In genomic region chr2:85324639-85325465, GRCh38 we compare ENCODE assay signal across 1 cellular context.
TF ChIP-seq lines count a peak whose summit lies in the region.

No MANE protein-coding gene starts in this region.

TF ChIP-seq in HepG2, 621 proteins besides CTCF, POLR2A, EP300 and RAD21 (continued from another document and continues in another):
- TF ChIP-seq, protein P1, sequence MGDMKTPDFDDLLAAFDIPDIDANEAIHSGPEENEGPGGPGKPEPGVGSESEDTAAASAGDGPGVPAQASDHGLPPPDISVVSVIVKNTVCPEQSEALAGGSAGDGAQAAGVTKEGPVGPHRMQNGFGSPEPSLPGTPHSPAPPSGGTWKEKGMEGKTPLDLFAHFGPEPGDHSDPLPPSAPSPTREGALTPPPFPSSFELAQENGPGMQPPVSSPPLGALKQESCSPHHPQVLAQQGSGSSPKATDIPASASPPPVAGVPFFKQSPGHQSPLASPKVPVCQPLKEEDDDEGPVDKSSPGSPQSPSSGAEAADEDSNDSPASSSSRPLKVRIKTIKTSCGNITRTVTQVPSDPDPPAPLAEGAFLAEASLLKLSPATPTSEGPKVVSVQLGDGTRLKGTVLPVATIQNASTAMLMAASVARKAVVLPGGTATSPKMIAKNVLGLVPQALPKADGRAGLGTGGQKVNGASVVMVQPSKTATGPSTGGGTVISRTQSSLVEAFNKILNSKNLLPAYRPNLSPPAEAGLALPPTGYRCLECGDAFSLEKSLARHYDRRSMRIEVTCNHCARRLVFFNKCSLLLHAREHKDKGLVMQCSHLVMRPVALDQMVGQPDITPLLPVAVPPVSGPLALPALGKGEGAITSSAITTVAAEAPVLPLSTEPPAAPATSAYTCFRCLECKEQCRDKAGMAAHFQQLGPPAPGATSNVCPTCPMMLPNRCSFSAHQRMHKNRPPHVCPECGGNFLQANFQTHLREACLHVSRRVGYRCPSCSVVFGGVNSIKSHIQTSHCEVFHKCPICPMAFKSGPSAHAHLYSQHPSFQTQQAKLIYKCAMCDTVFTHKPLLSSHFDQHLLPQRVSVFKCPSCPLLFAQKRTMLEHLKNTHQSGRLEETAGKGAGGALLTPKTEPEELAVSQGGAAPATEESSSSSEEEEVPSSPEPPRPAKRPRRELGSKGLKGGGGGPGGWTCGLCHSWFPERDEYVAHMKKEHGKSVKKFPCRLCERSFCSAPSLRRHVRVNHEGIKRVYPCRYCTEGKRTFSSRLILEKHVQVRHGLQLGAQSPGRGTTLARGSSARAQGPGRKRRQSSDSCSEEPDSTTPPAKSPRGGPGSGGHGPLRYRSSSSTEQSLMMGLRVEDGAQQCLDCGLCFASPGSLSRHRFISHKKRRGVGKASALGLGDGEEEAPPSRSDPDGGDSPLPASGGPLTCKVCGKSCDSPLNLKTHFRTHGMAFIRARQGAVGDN (CRISPR knock-in tag; IDR thresholded peaks at IDR 0.05), result no peak; the same call in 1 of the 2 replicates
- peak; percentile 77; the same call in 1 of the 2 replicates for TF ChIP-seq SNAI1 (CRISPR knock-in tag; IDR thresholded peaks at IDR 0.05; ENCODE audit: borderline replicate concordance)
- TF ChIP-seq MLX (CRISPR knock-in tag; IDR thresholded peaks at IDR 0.05), result peak; percentile 77
- peak; percentile 52 for TF ChIP-seq TAF1 (CRISPR knock-in tag; IDR thresholded peaks at IDR 0.05)
- peak; percentile 32; the same call in 1 of the 2 replicates for TF ChIP-seq ZNF724P (CRISPR knock-in tag; IDR thresholded peaks at IDR 0.05; ENCODE audit: borderline replicate concordance)
- no peak for TF ChIP-seq ZNF276 (CRISPR knock-in tag; IDR thresholded peaks at IDR 0.05; ENCODE audit: low read depth)
- no peak for TF ChIP-seq ZFP82 (CRISPR knock-in tag; IDR thresholded peaks at IDR 0.05; ENCODE audit: borderline replicate concordance)
- TF ChIP-seq ZNF7 (CRISPR knock-in tag; IDR thresholded peaks at IDR 0.05), result no peak
- TF ChIP-seq KAT8 (CRISPR knock-in tag; IDR thresholded peaks at IDR 0.05), result peak; percentile 69; the same call in 1 of the 2 replicates
- no peak for TF ChIP-seq ZNF136 (CRISPR knock-in tag; IDR thresholded peaks at IDR 0.05; ENCODE audit: low read depth)
- no peak for TF ChIP-seq XBP1 (CRISPR knock-in tag; IDR thresholded peaks at IDR 0.05)
- TF ChIP-seq RFXAP (CRISPR knock-in tag; IDR thresholded peaks at IDR 0.05; ENCODE audit: borderline replicate concordance), result peak; percentile 68; the same call in 1 of the 2 replicates
- peak; percentile 64; the same call in 1 of the 2 replicates for TF ChIP-seq DMAP1 (CRISPR knock-in tag; IDR thresholded peaks at IDR 0.05)
- TF ChIP-seq MED1 (CRISPR knock-in tag; IDR thresholded peaks at IDR 0.05), result peak; percentile 91
- TF ChIP-seq SALL1 (CRISPR knock-in tag; IDR thresholded peaks at IDR 0.05), result peak; percentile 88
- TF ChIP-seq HMG20B (CRISPR knock-in tag; conservative IDR thresholded peaks at IDR 0.05), result no peak; the same call in 1 of the 2 replicates
- TF ChIP-seq ELF1 (CRISPR knock-in tag; IDR thresholded peaks at IDR 0.05), result peak; percentile 35; the same call in 1 of the 2 replicates
- TF ChIP-seq SMARCE1 (IDR thresholded peaks at IDR 0.05; ENCODE audit: borderline replicate concordance), result no peak
- no peak for TF ChIP-seq ZNF501 (CRISPR knock-in tag; IDR thresholded peaks at IDR 0.05)
- TF ChIP-seq THAP7 (CRISPR knock-in tag; IDR thresholded peaks at IDR 0.05), result 0 out of 2 replicates have a peak, but pooled peaks have one; percentile 50
- TF ChIP-seq, protein P2, sequence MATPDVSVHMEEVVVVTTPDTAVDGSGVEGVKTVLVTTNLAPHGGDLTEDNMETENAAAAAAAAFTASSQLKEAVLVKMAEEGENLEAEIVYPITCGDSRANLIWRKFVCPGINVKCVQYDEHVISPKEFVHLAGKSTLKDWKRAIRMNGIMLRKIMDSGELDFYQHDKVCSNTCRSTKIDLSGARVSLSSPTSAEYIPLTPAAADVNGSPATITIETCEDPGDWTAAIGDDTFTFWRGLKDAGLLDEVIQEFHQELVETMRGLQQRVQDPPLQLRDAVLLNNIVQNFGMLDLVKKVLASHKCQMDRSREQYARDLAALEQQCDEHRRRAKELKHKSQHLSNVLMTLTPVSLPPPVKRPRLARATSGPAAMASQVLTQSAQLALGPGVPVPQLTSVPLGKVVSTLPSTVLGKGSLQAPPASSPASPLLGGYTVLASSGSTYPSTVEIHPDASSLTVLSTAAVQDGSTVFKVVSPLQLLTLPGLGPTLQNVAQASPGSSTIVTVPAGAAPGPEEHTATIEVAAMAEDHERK (CRISPR knock-in tag; IDR thresholded peaks at IDR 0.05; ENCODE audit: low read depth), result no peak; the same call in 1 of the 2 replicates
- peak; percentile 81 for TF ChIP-seq HOXA3 (CRISPR knock-in tag; IDR thresholded peaks at IDR 0.05)
- no peak; the same call in none of the 2 replicates for TF ChIP-seq CCDC6 (CRISPR knock-in tag; IDR thresholded peaks at IDR 0.05)
- TF ChIP-seq ZNF563 (CRISPR knock-in tag; IDR thresholded peaks at IDR 0.05), result no peak
- no peak for TF ChIP-seq SETDB1 (CRISPR knock-in tag; IDR thresholded peaks at IDR 0.05; ENCODE audit: borderline replicate concordance)
- TF ChIP-seq, protein P3, sequence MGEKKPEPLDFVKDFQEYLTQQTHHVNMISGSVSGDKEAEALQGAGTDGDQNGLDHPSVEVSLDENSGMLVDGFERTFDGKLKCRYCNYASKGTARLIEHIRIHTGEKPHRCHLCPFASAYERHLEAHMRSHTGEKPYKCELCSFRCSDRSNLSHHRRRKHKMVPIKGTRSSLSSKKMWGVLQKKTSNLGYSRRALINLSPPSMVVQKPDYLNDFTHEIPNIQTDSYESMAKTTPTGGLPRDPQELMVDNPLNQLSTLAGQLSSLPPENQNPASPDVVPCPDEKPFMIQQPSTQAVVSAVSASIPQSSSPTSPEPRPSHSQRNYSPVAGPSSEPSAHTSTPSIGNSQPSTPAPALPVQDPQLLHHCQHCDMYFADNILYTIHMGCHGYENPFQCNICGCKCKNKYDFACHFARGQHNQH (CRISPR knock-in tag; IDR thresholded peaks at IDR 0.05), result peak; percentile 51
- peak; percentile 78 for TF ChIP-seq SOX13 (IDR thresholded peaks at IDR 0.05)
- peak in 1 of 2 experiments; percentile 96; a peak in 2 of 4 replicates for TF ChIP-seq SOX13 (CRISPR knock-in tag; conservative IDR thresholded peaks at IDR 0.05 in 1 of 2, IDR thresholded peaks at IDR 0.05 in 1 of 2)
- TF ChIP-seq HOXA5 (CRISPR knock-in tag; IDR thresholded peaks at IDR 0.05), result 0 out of 2 replicates have a peak, but pooled peaks have one; percentile 50
- TF ChIP-seq FOXK2 (IDR thresholded peaks at IDR 0.05), result peak; percentile 50; the same call in 1 of the 2 replicates
- TF ChIP-seq, protein P4, sequence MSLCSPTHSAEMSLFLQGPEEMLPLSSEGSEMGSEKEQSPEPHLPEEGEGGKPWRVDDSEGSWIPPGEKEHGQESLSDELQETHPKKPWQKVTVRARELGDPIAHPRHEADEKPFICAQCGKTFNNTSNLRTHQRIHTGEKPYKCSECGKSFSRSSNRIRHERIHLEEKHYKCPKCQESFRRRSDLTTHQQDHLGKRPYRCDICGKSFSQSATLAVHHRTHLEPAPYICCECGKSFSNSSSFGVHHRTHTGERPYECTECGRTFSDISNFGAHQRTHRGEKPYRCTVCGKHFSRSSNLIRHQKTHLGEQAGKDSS (CRISPR knock-in tag; IDR thresholded peaks at IDR 0.05; ENCODE audit: borderline replicate concordance, low read depth), result no peak
- TF ChIP-seq NR2F2 (IDR thresholded peaks at IDR 0.05; ENCODE audit: borderline replicate concordance, low read depth), result peak; percentile 83
- TF ChIP-seq ZNF878 (CRISPR knock-in tag; IDR thresholded peaks at IDR 0.05), result peak; percentile 58; the same call in 1 of the 2 replicates
- TF ChIP-seq, protein P5, sequence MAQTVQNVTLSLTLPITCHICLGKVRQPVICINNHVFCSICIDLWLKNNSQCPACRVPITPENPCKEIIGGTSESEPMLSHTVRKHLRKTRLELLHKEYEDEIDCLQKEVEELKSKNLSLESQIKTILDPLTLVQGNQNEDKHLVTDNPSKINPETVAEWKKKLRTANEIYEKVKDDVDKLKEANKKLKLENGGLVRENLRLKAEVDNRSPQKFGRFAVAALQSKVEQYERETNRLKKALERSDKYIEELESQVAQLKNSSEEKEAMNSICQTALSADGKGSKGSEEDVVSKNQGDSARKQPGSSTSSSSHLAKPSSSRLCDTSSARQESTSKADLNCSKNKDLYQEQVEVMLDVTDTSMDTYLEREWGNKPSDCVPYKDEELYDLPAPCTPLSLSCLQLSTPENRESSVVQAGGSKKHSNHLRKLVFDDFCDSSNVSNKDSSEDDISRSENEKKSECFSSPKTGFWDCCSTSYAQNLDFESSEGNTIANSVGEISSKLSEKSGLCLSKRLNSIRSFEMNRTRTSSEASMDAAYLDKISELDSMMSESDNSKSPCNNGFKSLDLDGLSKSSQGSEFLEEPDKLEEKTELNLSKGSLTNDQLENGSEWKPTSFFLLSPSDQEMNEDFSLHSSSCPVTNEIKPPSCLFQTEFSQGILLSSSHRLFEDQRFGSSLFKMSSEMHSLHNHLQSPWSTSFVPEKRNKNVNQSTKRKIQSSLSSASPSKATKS (CRISPR knock-in tag; IDR thresholded peaks at IDR 0.05), result no peak
- TF ChIP-seq ATF7 (IDR thresholded peaks at IDR 0.05), result peak; percentile 81
- TF ChIP-seq ATF7 (CRISPR knock-in tag; IDR thresholded peaks at IDR 0.05), result no peak
- no peak for TF ChIP-seq NFRKB (IDR thresholded peaks at IDR 0.05)
- peak; percentile 27; the same call in 1 of the 2 replicates for TF ChIP-seq SATB2 (CRISPR knock-in tag; IDR thresholded peaks at IDR 0.05)
- no peak for TF ChIP-seq CHCHD3 (CRISPR knock-in tag; IDR thresholded peaks at IDR 0.05)
- TF ChIP-seq, protein P6, sequence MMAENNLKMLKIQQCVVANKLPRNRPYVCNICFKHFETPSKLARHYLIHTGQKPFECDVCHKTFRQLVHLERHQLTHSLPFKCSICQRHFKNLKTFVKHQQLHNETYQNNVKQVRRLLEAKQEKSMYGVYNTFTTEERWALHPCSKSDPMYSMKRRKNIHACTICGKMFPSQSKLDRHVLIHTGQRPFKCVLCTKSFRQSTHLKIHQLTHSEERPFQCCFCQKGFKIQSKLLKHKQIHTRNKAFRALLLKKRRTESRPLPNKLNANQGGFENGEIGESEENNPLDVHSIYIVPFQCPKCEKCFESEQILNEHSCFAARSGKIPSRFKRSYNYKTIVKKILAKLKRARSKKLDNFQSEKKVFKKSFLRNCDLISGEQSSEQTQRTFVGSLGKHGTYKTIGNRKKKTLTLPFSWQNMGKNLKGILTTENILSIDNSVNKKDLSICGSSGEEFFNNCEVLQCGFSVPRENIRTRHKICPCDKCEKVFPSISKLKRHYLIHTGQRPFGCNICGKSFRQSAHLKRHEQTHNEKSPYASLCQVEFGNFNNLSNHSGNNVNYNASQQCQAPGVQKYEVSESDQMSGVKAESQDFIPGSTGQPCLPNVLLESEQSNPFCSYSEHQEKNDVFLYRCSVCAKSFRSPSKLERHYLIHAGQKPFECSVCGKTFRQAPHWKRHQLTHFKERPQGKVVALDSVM (CRISPR knock-in tag; IDR thresholded peaks at IDR 0.05), result no peak
- TF ChIP-seq RFX3 (CRISPR knock-in tag; IDR thresholded peaks at IDR 0.05), result no peak
- TF ChIP-seq ETV6 (CRISPR knock-in tag; conservative IDR thresholded peaks at IDR 0.05), result 0 out of 2 replicates have a peak, but pooled peaks have one; percentile 37
- TF ChIP-seq EZH2 (conservative IDR thresholded peaks at IDR 0.05; ENCODE audit: low read depth, low read length), result no peak
- peak; percentile 86; the same call in 1 of the 2 replicates for TF ChIP-seq THRA (CRISPR knock-in tag; IDR thresholded peaks at IDR 0.05; ENCODE audit: borderline replicate concordance)
- no peak for TF ChIP-seq ZBTB8A (CRISPR knock-in tag; IDR thresholded peaks at IDR 0.05; ENCODE audit: borderline replicate concordance, low read depth)
- TF ChIP-seq, protein P7, sequence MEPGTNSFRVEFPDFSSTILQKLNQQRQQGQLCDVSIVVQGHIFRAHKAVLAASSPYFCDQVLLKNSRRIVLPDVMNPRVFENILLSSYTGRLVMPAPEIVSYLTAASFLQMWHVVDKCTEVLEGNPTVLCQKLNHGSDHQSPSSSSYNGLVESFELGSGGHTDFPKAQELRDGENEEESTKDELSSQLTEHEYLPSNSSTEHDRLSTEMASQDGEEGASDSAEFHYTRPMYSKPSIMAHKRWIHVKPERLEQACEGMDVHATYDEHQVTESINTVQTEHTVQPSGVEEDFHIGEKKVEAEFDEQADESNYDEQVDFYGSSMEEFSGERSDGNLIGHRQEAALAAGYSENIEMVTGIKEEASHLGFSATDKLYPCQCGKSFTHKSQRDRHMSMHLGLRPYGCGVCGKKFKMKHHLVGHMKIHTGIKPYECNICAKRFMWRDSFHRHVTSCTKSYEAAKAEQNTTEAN (CRISPR knock-in tag; conservative IDR thresholded peaks at IDR 0.05), result 0 out of 2 replicates have a peak, but pooled peaks have one; percentile 22
- TF ChIP-seq HNF4A (CRISPR knock-in tag; IDR thresholded peaks at IDR 0.05), result peak; percentile 92
- TF ChIP-seq ZNF781 (CRISPR knock-in tag; IDR thresholded peaks at IDR 0.05; ENCODE audit: borderline replicate concordance, not compliant biosample characterization), result peak; percentile 13
